Comparison of ENCODE assay signal across 22 cellular contexts in genomic region chr10:67033878-67034277, GRCh38.
DNase-seq lines count a peak whose midpoint lies in the region; FAIRE-seq and TF ChIP-seq lines count a peak whose summit lies in the region.
"Had no signal": no experiment of that assay in that cellular context is flagged by ENCODE, and none has a peak within 500 bp of the region (broad histone marks: within the 10 kb centered on the region; RNA-seq: fewer than 3 reads in every experiment).

No MANE protein-coding gene starts in this region.

- DNase-seq in DMS53 (lab: John Stamatoyannopoulos, UW), result peak; percentile 42
- DNase-seq in DMS53 treated with DMSO at 0.1 percent for 48 hours (lab: John Stamatoyannopoulos, UW; ENCODE audit: unreplicated experiment), result no peak
- peak; percentile 3 for DNase-seq in M059J (ENCODE audit: low read depth)
- peak; percentile 32 for DNase-seq in kidney
- peak; percentile 60 for DNase-seq in renal cortical epithelial cell (ENCODE audit: low read depth)
- DNase-seq in hypothalamus (lab: John Stamatoyannopoulos, UW), result no peak
- DNase-seq in putamen (ENCODE audit: low spot score), result no peak
- DNase-seq: Caco-2; CD4-positive, CD25-positive, alpha-beta regulatory T cell; CD8-positive, alpha-beta T cell; DMS153; DMS79 treated with DMSO at 0.1 percent for 48 hours; GF-D8; GOT3 had no signal

- no peaks in the 10 kb centered on the region for H3K4me1 ChIP-seq in kidney (ENCODE audit: control insufficient read depth in 1 of 2, insufficient read depth in 1 of 2, low read depth in 1 of 2, low read length in 2 of 2)
- H3K4me1 ChIP-seq: BLaER1, Caco-2, HAP-1 had no signal

- no peaks in the 10 kb centered on the region for H3K36me3 ChIP-seq in kidney (ENCODE audit: control insufficient read depth in 1 of 2, insufficient read depth in 2 of 2, low read length in 2 of 2)
- H3K36me3 ChIP-seq: BLaER1, HAP-1 had no signal

- no peak overlapping the region for H3K4me3 ChIP-seq in kidney (ENCODE audit: low read length in 2 of 2)
- H3K4me3 ChIP-seq: BLaER1, HAP-1 had no signal

- no peak for FAIRE-seq in kidney (lab: Jason Lieb, UNC)
- FAIRE-seq: A204.1, GM12891, GM18507, H54 had no signal

- intact Hi-C loops in kidney (cut with DNase I), result no loop called here

- H3K9me3 ChIP-seq in kidney (ENCODE audit: control insufficient read depth in 1 of 2, low read length in 2 of 2), result no peaks in the 10 kb centered on the region
- H3K9me3 ChIP-seq: BLaER1, Caco-2, HAP-1 had no signal

- H3K27ac ChIP-seq in kidney (ENCODE audit: low read depth in 2 of 2, low read length in 2 of 2), result no peak overlapping the region
- H3K27ac ChIP-seq: 22Rv1, BLaER1, C4-2B had no signal

- H3K9ac ChIP-seq in kidney (ENCODE audit: low read length in 2 of 2), result no peak overlapping the region
- H3K9ac ChIP-seq: BLaER1 had no signal

- no peak for TF ChIP-seq CTCF in kidney (IDR thresholded peaks at IDR 0.05; ENCODE audit: borderline replicate concordance, extremely low read depth, insufficient read depth)

Comparison
In these comparisons a context has a peak if more than half of its experiments do, and no peak if none do; other contexts are left out.
1. DNase-seq: peak in DMS53 (single experiment), M059J (single experiment), kidney (single experiment) and renal cortical epithelial cell (single experiment); none in DMS53 treated with DMSO at 0.1 percent for 48 hours (single experiment), hypothalamus (0 of 51) and putamen (single experiment).